8 cellular contexts compared by ENCODE assay signal in genomic region chr19:58474997-58475713, GRCh38. TPM values are rescaled to one million over a fixed set of nuclear protein-coding genes. Genes with fewer than 3 reads are reported as not detected.
DNase-seq lines count a peak whose midpoint lies in the region; ATAC-seq, FAIRE-seq and TF ChIP-seq lines count a peak whose summit lies in the region.

No MANE protein-coding gene starts in this region.

- no peaks in the 10 kb centered on the region for H3K9me3 ChIP-seq in mononuclear cell (ENCODE audit: low read depth, low read length)

- H3K27me3 ChIP-seq in brain microvascular endothelial cell (replicated peaks) = no peaks in the 10 kb centered on the region
- no peaks in the 10 kb centered on the region for H3K27me3 ChIP-seq in mononuclear cell (ENCODE audit: insufficient read depth, low read length)

- H3K4me3 ChIP-seq in brain microvascular endothelial cell (ENCODE audit: low read depth, low read length) = peak overlapping the region; percentile 67
- peak overlapping the region; percentile 61 for H3K4me3 ChIP-seq in mononuclear cell (ENCODE audit: low read length)

- peaks cover 18% of the 10 kb centered on the region for H3K4me1 ChIP-seq in mononuclear cell (ENCODE audit: insufficient read depth, low read length)

- no peak for FAIRE-seq in urothelium cell line (lab: Jason Lieb, UNC)

- H3K36me3 ChIP-seq in brain microvascular endothelial cell (replicated peaks) = peaks cover 14% of the 10 kb centered on the region

- TF ChIP-seq CTCF in brain microvascular endothelial cell (IDR thresholded peaks at IDR 0.05; ENCODE audit: low read depth, low read length, missing control alignments) = no peak

- in situ Hi-C loops in brain microvascular endothelial cell (cut with HindIII; ENCODE audit: low pct_ligation_motif_present, low sequenced_read_pairs) = no loop called here

- DNase-seq in brain microvascular endothelial cell (no peak), cerebellar nuclear complex (lab: John Stamatoyannopoulos, UW) (no peak), urothelium cell line (ENCODE audit: low spot score) (no peak), cerebellum (ENCODE audit: low spot score) (no peak)

- ATAC-seq in GM18508 (IDR thresholded peaks at IDR 0.05; ENCODE audit: insufficient read depth, unreplicated experiment) = peak; percentile 4
- ATAC-seq in HG03460 (IDR thresholded peaks at IDR 0.05; ENCODE audit: unreplicated experiment) = peak; percentile 2
- no peak for ATAC-seq in HG02571 (IDR thresholded peaks at IDR 0.05; ENCODE audit: unreplicated experiment)

- peak overlapping the region; percentile 90 for H3K27ac ChIP-seq in brain microvascular endothelial cell

RNA-seq across cellular contexts. Expression of gene ZNF446, which starts 1.0 kb away (rescaled TPM):
- total RNA-seq in mononuclear cell (5.5 TPM), cerebellum (11.5 TPM)

RNA-seq across cellular contexts. Expression of gene ZNF324, which starts 8.3 kb away (rescaled TPM):
- total RNA-seq in mononuclear cell (19.2 TPM), cerebellum (22.6 TPM)

RNA-seq across cellular contexts. Expression of gene ZNF324B, which starts 23.7 kb away (rescaled TPM):
- 3.6 TPM for total RNA-seq in mononuclear cell
- 12.4 TPM for total RNA-seq in cerebellum

RNA-seq across cellular contexts. Expression of gene ZNF132, which starts 35.2 kb away (rescaled TPM):
- 1.9 TPM for total RNA-seq in mononuclear cell
- 16.2 TPM for total RNA-seq in cerebellum

RNA-seq across cellular contexts. Expression of gene SLC27A5, which starts 36.6 kb away (rescaled TPM):
- total RNA-seq in mononuclear cell (1.9 TPM), cerebellum (6.8 TPM)
